8 cellular contexts compared by ENCODE assay signal in genomic region chr21:26683996-26684395, GRCh38.
"Had no signal": no experiment of that assay in that cellular context is flagged by ENCODE, and none has a peak within 500 bp of the region (broad histone marks: within the 10 kb centered on the region; RNA-seq: fewer than 3 reads in every experiment).

No MANE protein-coding gene starts in this region.

- H3K36me3 ChIP-seq: HAP-1 had no signal

- H3K4me3 ChIP-seq: GM23248, HAP-1, K562 had no signal

- H3K9me3 ChIP-seq: HAP-1 had no signal

- ATAC-seq: HCT116, K562 had no signal

- H3K4me1 ChIP-seq: HAP-1 had no signal

- H3K4me3 Mint-ChIP-seq: HFFc6 had no signal

- H3K9ac ChIP-seq: GM23248 had no signal

- H3K9me3 Mint-ChIP-seq: HFFc6 had no signal

- H2AFZ ChIP-seq: GM23248 had no signal

- H3K27ac Mint-ChIP-seq: HFFc6 had no signal

- DNase-seq: GM23248, GOT3, H7, HFFc6, IMR-90 had no signal

- H3K27ac ChIP-seq: GM23248 had no signal
